Comparison of ENCODE assay signal across 17 cellular contexts in the genomic region with DNA sequence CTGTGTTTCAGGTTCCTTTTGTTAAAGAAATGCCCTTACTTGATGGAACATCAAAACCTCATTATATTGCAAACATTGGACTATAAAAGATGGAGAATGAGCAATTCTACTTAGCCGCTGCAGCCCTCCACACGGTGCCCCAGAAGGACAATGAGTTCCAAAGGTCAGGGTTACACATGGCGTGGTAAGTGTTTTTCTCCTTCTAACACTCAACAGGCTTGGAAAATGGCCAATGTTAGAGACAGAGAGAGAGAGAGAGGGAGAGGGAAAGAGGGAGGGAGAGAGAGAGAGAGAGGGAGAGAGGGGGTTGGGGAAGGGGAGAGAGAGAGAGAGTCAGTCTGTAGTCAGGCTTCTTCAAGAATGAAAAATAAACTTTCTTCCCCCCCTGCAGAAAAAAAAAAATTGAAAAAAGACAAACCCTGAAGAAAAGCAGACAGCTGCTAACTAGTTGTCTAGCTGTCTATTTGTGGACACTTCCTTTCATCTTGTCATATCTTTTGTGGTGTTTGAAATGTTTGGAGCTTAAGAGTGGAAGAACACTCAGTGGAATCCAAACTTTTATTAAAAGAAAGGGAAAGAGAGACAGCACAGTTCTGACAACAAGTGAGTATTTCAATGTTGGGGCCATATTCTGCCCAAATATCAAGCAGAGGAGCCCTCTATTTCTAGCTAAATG.
DNase-seq lines count a peak whose midpoint lies in the region; ATAC-seq, FAIRE-seq and TF ChIP-seq lines count a peak whose summit lies in the region.
"Had no signal": no experiment of that assay in that cellular context is flagged by ENCODE, and none has a peak within 500 bp of the region (broad histone marks: within the 10 kb centered on the region; RNA-seq: fewer than 3 reads in every experiment).

No MANE protein-coding gene starts in this region.

- no peaks in the 10 kb centered on the region; the same call in 1 of the 2 replicates for H3K27me3 Mint-ChIP-seq in WTC11 (ENCODE audit: low read depth)
- H3K27me3 Mint-ChIP-seq: activated naive CD8-positive, alpha-beta T cell treated with anti-CD3 and anti-CD28 coated beads, Interleukin-2, amount 10 ng/mL, durations not matched to agents 7 days and 5 days had no signal

- peak; percentile 73 for ATAC-seq in WTC11
- ATAC-seq: T-cell had no signal

- no peak for FAIRE-seq in small intestine (lab: Jason Lieb, UNC)
- FAIRE-seq: islet of Langerhans had no signal

- no peaks in the 10 kb centered on the region for H3K36me3 ChIP-seq in small intestine (ENCODE audit: control insufficient read depth in 2 of 2, insufficient read depth in 2 of 2, low read length in 2 of 2)
- H3K36me3 ChIP-seq: brain microvascular endothelial cell, neutrophil had no signal

- 16 to 30% (median 27%) methylated on average over 3 of the region's 3 CpGs for WGBS in small intestine, 3 donors

- TF ChIP-seq CTCF in WTC11 (IDR thresholded peaks at IDR 0.05), result no peak

- peaks cover 26% of the 10 kb centered on the region for H3K9me3 Mint-ChIP-seq in WTC11
- H3K9me3 Mint-ChIP-seq: activated naive CD8-positive, alpha-beta T cell treated with anti-CD3 and anti-CD28 coated beads, Interleukin-2, amount 10 ng/mL, durations not matched to agents 7 days and 5 days; memory B cell had no signal

- H3K27me3 ChIP-seq in small intestine (ENCODE audit: control insufficient read depth in 2 of 2, insufficient read depth in 2 of 2, low read length in 2 of 2), result no peaks in the 10 kb centered on the region
- H3K27me3 ChIP-seq: brain microvascular endothelial cell, neutrophil had no signal

- CTCF ChIA-PET in WTC11 (lab: Charles Lee), result interaction anchor here (0.7 kb wide), 1 partner anchor 447 kb away, joined by 3 read pairs; no protein-coding TSS in a partner anchor

- no peaks in the 10 kb centered on the region for H3K4me1 ChIP-seq in small intestine (ENCODE audit: control insufficient read depth in 2 of 2, insufficient read depth in 1 of 2, low read depth in 1 of 2, low read length in 1 of 2)

- no peak overlapping the region for H3K4me3 ChIP-seq in small intestine (ENCODE audit: low read depth in 1 of 2, low read length in 2 of 2)
- H3K4me3 ChIP-seq: skin epidermis had no signal

- no peaks in the 10 kb centered on the region for H3K36me3 Mint-ChIP-seq in WTC11
- H3K36me3 Mint-ChIP-seq: activated naive CD8-positive, alpha-beta T cell treated with anti-CD3 and anti-CD28 coated beads, Interleukin-2, amount 10 ng/mL, durations not matched to agents 7 days and 5 days; CD8-positive, alpha-beta memory T cell; memory B cell; T-cell had no signal

- H3K4me1 Mint-ChIP-seq in WTC11, result peaks cover 51% of the 10 kb centered on the region
- H3K4me1 Mint-ChIP-seq: activated naive CD8-positive, alpha-beta T cell treated with anti-CD3 and anti-CD28 coated beads, Interleukin-2, amount 10 ng/mL, durations not matched to agents 7 days and 5 days; CD8-positive, alpha-beta memory T cell; memory B cell; T-cell had no signal

- peak overlapping the region; percentile 18; the same call in 1 of the 2 replicates for H3K4me3 Mint-ChIP-seq in WTC11
- H3K4me3 Mint-ChIP-seq: activated naive CD8-positive, alpha-beta T cell treated with anti-CD3 and anti-CD28 coated beads, Interleukin-2, amount 10 ng/mL, durations not matched to agents 7 days and 5 days; CD8-positive, alpha-beta memory T cell; memory B cell; T-cell had no signal

- POLR2A ChIA-PET in WTC11 (lab: Charles Lee), result no interaction called here

- DNase-seq in DMS153 (lab: John Stamatoyannopoulos, UW) (peak; percentile 56), NCI-H1092 (lab: John Stamatoyannopoulos, UW) (peak; percentile 31), WTC11 (ENCODE audit: low spot score) (no peak), midbrain (lab: John Stamatoyannopoulos, UW) (peak; percentile 35), GM19238 (ENCODE audit: insufficient read length, low spot score) (no peak), SW 1271 (lab: John Stamatoyannopoulos, UW) (no peak), small intestine (no peak)
- DNase-seq in activated naive CD4-positive, alpha-beta T cell (lab: John Stamatoyannopoulos, UW), result no peak
- DNase-seq: activated naive CD8-positive, alpha-beta T cell treated with anti-CD3 and anti-CD28 coated beads, Interleukin-2, amount 10 ng/mL, durations not matched to agents 7 days and 5 days; brain microvascular endothelial cell; CD8-positive, alpha-beta memory T cell; T-cell had no signal

- H3K9me3 ChIP-seq in small intestine (ENCODE audit: control insufficient read depth, low read depth), result no peaks in the 10 kb centered on the region
- H3K9me3 ChIP-seq: neutrophil had no signal

- H3K27ac Mint-ChIP-seq in WTC11, result peak overlapping the region; percentile 79
- H3K27ac Mint-ChIP-seq: activated naive CD8-positive, alpha-beta T cell treated with anti-CD3 and anti-CD28 coated beads, Interleukin-2, amount 10 ng/mL, durations not matched to agents 7 days and 5 days; CD8-positive, alpha-beta memory T cell; memory B cell; T-cell had no signal

- H3K27ac ChIP-seq in small intestine (ENCODE audit: low read depth in 1 of 2, low read length in 1 of 2), result no peak overlapping the region
- H3K27ac ChIP-seq: brain microvascular endothelial cell, neutrophil, skin epidermis, VCaP had no signal

TF ChIP-seq in WTC11, 78 proteins besides CTCF, POLR2A, EP300 and RAD21:
- TF ChIP-seq, protein P1, sequence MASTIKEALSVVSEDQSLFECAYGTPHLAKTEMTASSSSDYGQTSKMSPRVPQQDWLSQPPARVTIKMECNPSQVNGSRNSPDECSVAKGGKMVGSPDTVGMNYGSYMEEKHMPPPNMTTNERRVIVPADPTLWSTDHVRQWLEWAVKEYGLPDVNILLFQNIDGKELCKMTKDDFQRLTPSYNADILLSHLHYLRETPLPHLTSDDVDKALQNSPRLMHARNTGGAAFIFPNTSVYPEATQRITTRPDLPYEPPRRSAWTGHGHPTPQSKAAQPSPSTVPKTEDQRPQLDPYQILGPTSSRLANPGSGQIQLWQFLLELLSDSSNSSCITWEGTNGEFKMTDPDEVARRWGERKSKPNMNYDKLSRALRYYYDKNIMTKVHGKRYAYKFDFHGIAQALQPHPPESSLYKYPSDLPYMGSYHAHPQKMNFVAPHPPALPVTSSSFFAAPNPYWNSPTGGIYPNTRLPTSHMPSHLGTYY (CRISPR knock-in tag; IDR thresholded peaks at IDR 0.05), result no peak
- TF ChIP-seq ZNF121 (CRISPR knock-in tag; IDR thresholded peaks at IDR 0.05), result peak; percentile 67; the same call in 1 of the 2 replicates

Comparison
In these comparisons a context has a peak if more than half of its experiments do, and no peak if none do; other contexts are left out.
1. DNase-seq: peak in DMS153 (single experiment), NCI-H1092 (single experiment) and midbrain (single experiment); none in WTC11 (single experiment), GM19238 (single experiment), activated naive CD4-positive, alpha-beta T cell (0 of 4), SW 1271 (0 of 2) and small intestine (single experiment).